ENCODE assay signal across 8 cellular contexts in the genomic region with DNA sequence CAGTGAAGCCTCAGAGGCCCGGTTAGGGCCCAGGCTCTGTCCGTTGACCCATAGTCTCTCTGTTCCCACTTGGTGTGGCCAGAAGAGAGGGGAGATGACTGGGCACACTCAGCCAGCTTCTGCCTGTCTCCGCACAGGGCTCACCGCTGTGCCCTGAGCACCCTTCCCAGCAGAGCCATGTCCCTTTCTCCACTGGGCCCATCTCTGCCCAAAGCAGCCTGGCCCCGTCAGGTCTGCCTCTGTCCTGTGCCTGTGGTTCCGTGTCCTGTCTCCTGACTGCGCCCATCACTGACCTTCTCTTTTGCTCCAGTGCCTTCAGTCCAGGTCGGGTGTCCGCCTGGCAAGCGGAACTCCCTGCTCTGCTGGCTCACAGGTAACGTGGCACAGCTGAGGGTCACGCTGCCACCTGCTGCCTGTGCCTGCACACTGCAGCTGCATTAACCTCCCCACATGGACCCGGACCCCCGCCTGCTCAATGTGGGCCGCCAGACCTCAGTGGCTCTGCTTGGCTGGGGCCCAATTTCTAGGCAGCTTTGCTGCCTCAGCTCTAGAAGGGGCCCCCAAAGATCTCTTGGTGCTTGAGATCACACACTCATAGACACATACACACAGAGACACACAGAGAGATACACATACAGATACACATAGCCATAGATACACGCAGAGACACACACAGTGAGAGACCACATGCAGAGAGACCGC. TPM values are rescaled to one million over a fixed set of nuclear protein-coding genes. Genes with fewer than 3 reads are reported as not detected.
DNase-seq lines count a peak whose midpoint lies in the region; ATAC-seq, FAIRE-seq and TF ChIP-seq lines count a peak whose summit lies in the region.

No MANE protein-coding gene starts in this region.

- no peaks in the 10 kb centered on the region for H3K79me2 ChIP-seq in MM.1S (ENCODE audit: low read length)

- ATAC-seq in GM21717 (IDR thresholded peaks at IDR 0.05; ENCODE audit: unreplicated experiment) (peak; percentile 68), WTC11 (peak; percentile 96), HG03025 (IDR thresholded peaks at IDR 0.05; ENCODE audit: low FRiP score, unreplicated experiment) (no peak)

- no peaks in the 10 kb centered on the region for H3K9me3 Mint-ChIP-seq in WTC11

- no peaks in the 10 kb centered on the region for H3F3A ChIP-seq in MM.1S (ENCODE audit: insufficient read depth, low read length)

- H3K4me2 ChIP-seq in MM.1S (ENCODE audit: low read depth, low read length), result no peak overlapping the region

- H4K20me1 ChIP-seq in MM.1S (ENCODE audit: insufficient read depth, low read length), result no peaks in the 10 kb centered on the region

- FAIRE-seq in kidney (lab: Jason Lieb, UNC), result no peak

- H3K4me3 Mint-ChIP-seq in WTC11, result no peak overlapping the region

- no peak overlapping the region for H3K27ac Mint-ChIP-seq in WTC11

- TF ChIP-seq CTCF in MM.1S (IDR thresholded peaks at IDR 0.05; ENCODE audit: low read length), result peak; percentile 77
- peak; percentile 79 for TF ChIP-seq CTCF in WTC11 (IDR thresholded peaks at IDR 0.05)
- TF ChIP-seq CTCF in kidney (IDR thresholded peaks at IDR 0.05; ENCODE audit: borderline replicate concordance, extremely low read depth, insufficient read depth), result peak; percentile 95

- H3K4me1 ChIP-seq in MM.1S (ENCODE audit: low read length) (no peaks in the 10 kb centered on the region), kidney (ENCODE audit: control insufficient read depth in 1 of 2, insufficient read depth in 1 of 2, low read depth in 1 of 2, low read length in 2 of 2) (peaks cover 0 to 4% of the 10 kb centered on the region in 2 donors)

- intact Hi-C loops in kidney (cut with DNase I), result no loop called here

- CTCF ChIA-PET in WTC11 (lab: Charles Lee), result interaction anchor here (0.5 to 2.8 kb wide), 25 partner anchors 8 to 253 kb away, joined by 3 to 37 read pairs (median 3); partner anchors contain the start of genes CNNM3, CNNM4, FER1L5 and KANSL3

- H3K27ac ChIP-seq in MM.1S (ENCODE audit: low read length) (no peak overlapping the region), kidney (ENCODE audit: low read depth in 2 of 2, low read length in 2 of 2) (no peak overlapping the region)

- no peaks in the 10 kb centered on the region for H3K36me3 ChIP-seq in MM.1S (replicated peaks; ENCODE audit: insufficient read depth, low read length)
- peaks cover 5% of the 10 kb centered on the region in 2 donors for H3K36me3 ChIP-seq in kidney (ENCODE audit: control insufficient read depth in 1 of 2, insufficient read depth in 2 of 2, low read length in 2 of 2)

- H3K4me3 ChIP-seq in MM.1S (ENCODE audit: low read length) (no peak overlapping the region), kidney (ENCODE audit: low read length in 2 of 2) (no peak overlapping the region)

- no peak overlapping the region for H2AFZ ChIP-seq in MM.1S (ENCODE audit: low read length)

- H3K27me3 Mint-ChIP-seq in WTC11 (ENCODE audit: low read depth), result no peaks in the 10 kb centered on the region

- DNase-seq in ELF-1 (ENCODE audit: low read depth, low spot score) (peak; percentile 86), MM.1S (no peak), WTC11 (ENCODE audit: low spot score) (peak; percentile 84), T47D (ENCODE audit: low read depth in 1 of 2, low spot score in 1 of 2) (peak; percentile 75 to 85), kidney (peak; percentile 88)
- DNase-seq in stimulated activated CD4-positive, alpha-beta T cell treated with anti-CD3 and anti-CD28 coated beads, Interleukin-2, amount 100 ng/mL, for 24 hours, result peak; percentile 76 to 82

- H3K9me2 ChIP-seq in MM.1S (replicated peaks; ENCODE audit: insufficient read depth, low read length), result no peaks in the 10 kb centered on the region

- no peaks in the 10 kb centered on the region for H3K36me3 Mint-ChIP-seq in WTC11

- H3K9me3 ChIP-seq in MM.1S (replicated peaks; ENCODE audit: insufficient read depth, low read length) (no peaks in the 10 kb centered on the region), kidney (ENCODE audit: control insufficient read depth in 1 of 2, low read length in 2 of 2) (no peaks in the 10 kb centered on the region)

- in situ Hi-C loops in T47D (cut with HindIII; ENCODE audit: low pct_unique_long_range_greater_than_20kb, low sequenced_read_pairs), result no loop called here

- H3K27me3 ChIP-seq in MM.1S (replicated peaks; ENCODE audit: insufficient read depth, low read length), result no peaks in the 10 kb centered on the region

- H3K4me1 Mint-ChIP-seq in WTC11, result no peaks in the 10 kb centered on the region

- H3K9ac ChIP-seq in MM.1S (ENCODE audit: low read length) (no peak overlapping the region), kidney (ENCODE audit: low read length in 2 of 2) (no peak overlapping the region)

- POLR2A ChIA-PET in WTC11 (lab: Charles Lee), result no interaction called here

TF ChIP-seq in WTC11, 78 proteins besides CTCF, POLR2A, EP300 and RAD21:
- TF ChIP-seq, protein P1, sequence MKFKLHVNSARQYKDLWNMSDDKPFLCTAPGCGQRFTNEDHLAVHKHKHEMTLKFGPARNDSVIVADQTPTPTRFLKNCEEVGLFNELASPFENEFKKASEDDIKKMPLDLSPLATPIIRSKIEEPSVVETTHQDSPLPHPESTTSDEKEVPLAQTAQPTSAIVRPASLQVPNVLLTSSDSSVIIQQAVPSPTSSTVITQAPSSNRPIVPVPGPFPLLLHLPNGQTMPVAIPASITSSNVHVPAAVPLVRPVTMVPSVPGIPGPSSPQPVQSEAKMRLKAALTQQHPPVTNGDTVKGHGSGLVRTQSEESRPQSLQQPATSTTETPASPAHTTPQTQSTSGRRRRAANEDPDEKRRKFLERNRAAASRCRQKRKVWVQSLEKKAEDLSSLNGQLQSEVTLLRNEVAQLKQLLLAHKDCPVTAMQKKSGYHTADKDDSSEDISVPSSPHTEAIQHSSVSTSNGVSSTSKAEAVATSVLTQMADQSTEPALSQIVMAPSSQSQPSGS (CRISPR knock-in tag; IDR thresholded peaks at IDR 0.05; ENCODE audit: borderline replicate concordance, low read depth), result no peak
- TF ChIP-seq CBFB (CRISPR knock-in tag; IDR thresholded peaks at IDR 0.05; ENCODE audit: low read depth) (no peak), ATF1 (CRISPR knock-in tag; IDR thresholded peaks at IDR 0.05) (no peak), ZNF317 (CRISPR knock-in tag; IDR thresholded peaks at IDR 0.05; ENCODE audit: borderline replicate concordance, low read depth) (no peak), GABPB1 (CRISPR knock-in tag; IDR thresholded peaks at IDR 0.05) (peak; percentile 43; the same call in 1 of the 2 replicates), CREM (CRISPR knock-in tag; IDR thresholded peaks at IDR 0.05) (no peak), FOXP1 (CRISPR knock-in tag; IDR thresholded peaks at IDR 0.05; ENCODE audit: borderline replicate concordance) (no peak), NR1H2 (CRISPR knock-in tag; IDR thresholded peaks at IDR 0.05) (no peak), MYBL2 (CRISPR knock-in tag; IDR thresholded peaks at IDR 0.05) (no peak), ATF3 (CRISPR knock-in tag; conservative IDR thresholded peaks at IDR 0.05) (no peak)
- TF ChIP-seq, protein P2, sequence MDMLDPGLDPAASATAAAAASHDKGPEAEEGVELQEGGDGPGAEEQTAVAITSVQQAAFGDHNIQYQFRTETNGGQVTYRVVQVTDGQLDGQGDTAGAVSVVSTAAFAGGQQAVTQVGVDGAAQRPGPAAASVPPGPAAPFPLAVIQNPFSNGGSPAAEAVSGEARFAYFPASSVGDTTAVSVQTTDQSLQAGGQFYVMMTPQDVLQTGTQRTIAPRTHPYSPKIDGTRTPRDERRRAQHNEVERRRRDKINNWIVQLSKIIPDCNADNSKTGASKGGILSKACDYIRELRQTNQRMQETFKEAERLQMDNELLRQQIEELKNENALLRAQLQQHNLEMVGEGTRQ (CRISPR knock-in tag; IDR thresholded peaks at IDR 0.05), result peak; percentile 39; the same call in 1 of the 2 replicates
- TF ChIP-seq, protein P3, sequence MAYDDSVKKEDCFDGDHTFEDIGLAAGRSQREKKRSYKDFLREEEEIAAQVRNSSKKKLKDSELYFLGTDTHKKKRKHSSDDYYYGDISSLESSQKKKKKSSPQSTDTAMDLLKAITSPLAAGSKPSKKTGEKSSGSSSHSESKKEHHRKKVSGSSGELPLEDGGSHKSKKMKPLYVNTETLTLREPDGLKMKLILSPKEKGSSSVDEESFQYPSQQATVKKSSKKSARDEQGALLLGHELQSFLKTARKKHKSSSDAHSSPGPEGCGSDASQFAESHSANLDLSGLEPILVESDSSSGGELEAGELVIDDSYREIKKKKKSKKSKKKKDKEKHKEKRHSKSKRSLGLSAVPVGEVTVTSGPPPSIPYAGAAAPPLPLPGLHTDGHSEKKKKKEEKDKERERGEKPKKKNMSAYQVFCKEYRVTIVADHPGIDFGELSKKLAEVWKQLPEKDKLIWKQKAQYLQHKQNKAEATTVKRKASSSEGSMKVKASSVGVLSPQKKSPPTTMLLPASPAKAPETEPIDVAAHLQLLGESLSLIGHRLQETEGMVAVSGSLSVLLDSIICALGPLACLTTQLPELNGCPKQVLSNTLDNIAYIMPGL (CRISPR knock-in tag; IDR thresholded peaks at IDR 0.05), result no peak

RNA-seq across cellular contexts. Expression of gene CNNM3, which starts 15.2 kb away (rescaled TPM):
- total RNA-seq in WTC11 (2021) (34.9 to 36.6 TPM (median 35.2 TPM) in 3 replicates), kidney (26.1 TPM)
- polyA plus RNA-seq in kidney (ENCODE audit: insufficient read depth, low read depth, low replicate concordance), result 6.9 TPM

RNA-seq across cellular contexts. Expression of gene CNNM4, which starts 40.2 kb away (rescaled TPM):
- total RNA-seq in WTC11 (2021) (13.9 to 14.3 TPM (median 14.0 TPM) in 3 replicates), kidney (14.5 TPM)
- polyA plus RNA-seq in kidney (ENCODE audit: insufficient read depth, low read depth, low replicate concordance), result 3.7 TPM

RNA-seq across cellular contexts. Expression of gene ANKRD23, which starts 42.9 kb away (rescaled TPM):
- 2.5 to 4.1 TPM (median 3.2 TPM) in 3 replicates for total RNA-seq in WTC11 (2021)
- total RNA-seq in kidney, result 4.0 TPM
- 1.6 TPM for polyA plus RNA-seq in kidney (ENCODE audit: insufficient read depth, low read depth, low replicate concordance)

RNA-seq across cellular contexts. Expression of gene ANKRD39, which starts 56.9 kb away (rescaled TPM):
- total RNA-seq in WTC11 (2021), result 16.2 to 17.9 TPM (median 17.0 TPM) in 3 replicates
- total RNA-seq in kidney, result 10.8 TPM
- 19.2 TPM for polyA plus RNA-seq in kidney (ENCODE audit: insufficient read depth, low read depth, low replicate concordance)
